15 cellular contexts compared by ENCODE assay signal in the genomic region with DNA sequence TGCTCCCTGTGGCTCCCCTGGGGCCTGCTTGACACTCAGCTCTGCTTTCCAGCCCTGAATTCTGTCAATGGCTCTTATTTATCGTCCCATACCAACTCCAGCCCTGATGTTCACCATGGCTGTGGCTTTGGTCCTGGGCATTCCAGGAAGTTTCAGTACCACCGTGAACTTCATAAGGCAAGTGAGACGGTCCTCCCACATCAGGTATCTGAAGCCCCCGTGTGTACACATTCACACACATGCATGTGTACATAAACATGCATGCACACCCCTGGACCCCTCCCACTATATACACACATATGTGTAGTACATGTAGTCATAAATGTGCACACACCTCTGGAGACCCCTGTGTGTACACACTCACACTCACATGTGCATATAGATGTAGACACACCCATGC. TPM values are rescaled to one million over a fixed set of nuclear protein-coding genes. Genes with fewer than 3 reads are reported as not detected.
A peak's percentile ranks its signal among the peaks of the same experiment; 100 is the strongest.
DNase-seq lines count a peak whose midpoint lies in the region; ATAC-seq and TF ChIP-seq lines count a peak whose summit lies in the region.
"Had no signal": no experiment of that assay in that cellular context is flagged by ENCODE, and none has a peak within 500 bp of the region (broad histone marks: within the 10 kb centered on the region; RNA-seq: fewer than 3 reads in every experiment).

No MANE protein-coding gene starts in this region.

- H3K4me3 Mint-ChIP-seq in activated CD8-positive, alpha-beta memory T cell treated with anti-CD3 and anti-CD28 coated beads, Interleukin-2, amount 10 ng/mL, durations not matched to agents 7 days and 5 days, result no peak overlapping the region
- no peak overlapping the region for H3K4me3 Mint-ChIP-seq in osteocyte (ENCODE audit: unreplicated experiment)
- no peak overlapping the region for H3K4me3 Mint-ChIP-seq in stimulated activated effector memory CD8-positive, alpha-beta T cell treated with anti-CD3 and anti-CD28 coated beads, Interleukin-12 subunit alpha, Interleukin-12 subunit beta, amount 100 ng/mL, for 72 hours
- H3K4me3 Mint-ChIP-seq: B cell; CD4-positive, CD25-positive, alpha-beta regulatory T cell; CD8-positive, alpha-beta T cell; HFFc6 had no signal

- no peak for ATAC-seq in activated CD8-positive, alpha-beta memory T cell treated with anti-CD3 and anti-CD28 coated beads, Interleukin-2, amount 10 ng/mL, durations not matched to agents 7 days and 5 days
- no peak for ATAC-seq in stimulated activated effector memory CD8-positive, alpha-beta T cell treated with anti-CD3 and anti-CD28 coated beads, Interleukin-12 subunit alpha, Interleukin-12 subunit beta, amount 100 ng/mL, for 72 hours
- no peak for ATAC-seq in esophagus mucosa
- ATAC-seq: CD8-positive, alpha-beta T cell had no signal

- TF ChIP-seq CTCF in osteocyte (IDR thresholded peaks at IDR 0.05), result no peak

- CTCF ChIA-PET in activated CD8-positive, alpha-beta memory T cell treated with anti-CD3 and anti-CD28 coated beads, Interleukin-2, amount 10 ng/mL, durations not matched to agents 7 days and 5 days (lab: Charles Lee), result no interaction called here

- H3K27me3 Mint-ChIP-seq in activated CD8-positive, alpha-beta memory T cell treated with anti-CD3 and anti-CD28 coated beads, Interleukin-2, amount 10 ng/mL, durations not matched to agents 7 days and 5 days, result peaks cover 40% of the 10 kb centered on the region
- peaks cover 41% of the 10 kb centered on the region for H3K27me3 Mint-ChIP-seq in osteocyte (ENCODE audit: unreplicated experiment)

- no peaks in the 10 kb centered on the region for H3K9me3 Mint-ChIP-seq in activated CD8-positive, alpha-beta memory T cell treated with anti-CD3 and anti-CD28 coated beads, Interleukin-2, amount 10 ng/mL, durations not matched to agents 7 days and 5 days (ENCODE audit: low read depth)
- H3K9me3 Mint-ChIP-seq in osteocyte (ENCODE audit: unreplicated experiment), result no peaks in the 10 kb centered on the region
- no peaks in the 10 kb centered on the region for H3K9me3 Mint-ChIP-seq in stimulated activated effector memory CD8-positive, alpha-beta T cell treated with anti-CD3 and anti-CD28 coated beads, Interleukin-12 subunit alpha, Interleukin-12 subunit beta, amount 100 ng/mL, for 72 hours
- H3K9me3 Mint-ChIP-seq: CD4-positive, CD25-positive, alpha-beta regulatory T cell; CD8-positive, alpha-beta T cell; HFFc6 had no signal

- H3K36me3 Mint-ChIP-seq in activated CD8-positive, alpha-beta memory T cell treated with anti-CD3 and anti-CD28 coated beads, Interleukin-2, amount 10 ng/mL, durations not matched to agents 7 days and 5 days, result no peaks in the 10 kb centered on the region
- H3K36me3 Mint-ChIP-seq in osteocyte (ENCODE audit: unreplicated experiment), result no peaks in the 10 kb centered on the region
- no peaks in the 10 kb centered on the region for H3K36me3 Mint-ChIP-seq in stimulated activated effector memory CD8-positive, alpha-beta T cell treated with anti-CD3 and anti-CD28 coated beads, Interleukin-12 subunit alpha, Interleukin-12 subunit beta, amount 100 ng/mL, for 72 hours
- H3K36me3 Mint-ChIP-seq: CD4-positive, CD25-positive, alpha-beta regulatory T cell; CD8-positive, alpha-beta T cell had no signal

- H3K27ac Mint-ChIP-seq in activated CD8-positive, alpha-beta memory T cell treated with anti-CD3 and anti-CD28 coated beads, Interleukin-2, amount 10 ng/mL, durations not matched to agents 7 days and 5 days, result no peak overlapping the region
- H3K27ac Mint-ChIP-seq in osteocyte (ENCODE audit: unreplicated experiment), result no peak overlapping the region
- peak overlapping the region; percentile 29 for H3K27ac Mint-ChIP-seq in stimulated activated effector memory CD8-positive, alpha-beta T cell treated with anti-CD3 and anti-CD28 coated beads, Interleukin-12 subunit alpha, Interleukin-12 subunit beta, amount 100 ng/mL, for 72 hours
- H3K27ac Mint-ChIP-seq: B cell; CD4-positive, CD25-positive, alpha-beta regulatory T cell; CD8-positive, alpha-beta T cell; HFFc6 had no signal

- DNase-seq in activated CD8-positive, alpha-beta memory T cell treated with anti-CD3 and anti-CD28 coated beads, Interleukin-2, amount 10 ng/mL, durations not matched to agents 7 days and 5 days, result peak; percentile 15
- no peak for DNase-seq in activated CD8-positive, alpha-beta memory T cell treated with anti-CD3 and anti-CD28 coated beads, Interleukin-2, amount 50 U/mL, for 48 hours
- peak; percentile 38 for DNase-seq in osteocyte (ENCODE audit: extremely low spot score, unreplicated experiment)
- no peak for DNase-seq in stimulated activated effector memory CD8-positive, alpha-beta T cell treated with anti-CD3 and anti-CD28 coated beads, Interleukin-12 subunit alpha, Interleukin-12 subunit beta, amount 100 ng/mL, for 72 hours (ENCODE audit: low spot score in 2 of 2)
- no peak for DNase-seq in NCI-H2227 (lab: John Stamatoyannopoulos, UW; ENCODE audit: unreplicated experiment)
- DNase-seq in dedifferentiated amniotic fluid mesenchymal stem cell (ENCODE audit: extremely low spot score), result no peak
- DNase-seq: Caco-2; CD4-positive, CD25-positive, alpha-beta regulatory T cell; CD8-positive, alpha-beta T cell; DMS153; DND-41; GOT3; HFFc6 had no signal

- no peaks in the 10 kb centered on the region for H3K4me1 Mint-ChIP-seq in activated CD8-positive, alpha-beta memory T cell treated with anti-CD3 and anti-CD28 coated beads, Interleukin-2, amount 10 ng/mL, durations not matched to agents 7 days and 5 days
- peaks cover under 1% of the 10 kb centered on the region for H3K4me1 Mint-ChIP-seq in osteocyte (ENCODE audit: unreplicated experiment)
- no peaks in the 10 kb centered on the region for H3K4me1 Mint-ChIP-seq in stimulated activated effector memory CD8-positive, alpha-beta T cell treated with anti-CD3 and anti-CD28 coated beads, Interleukin-12 subunit alpha, Interleukin-12 subunit beta, amount 100 ng/mL, for 72 hours
- H3K4me1 Mint-ChIP-seq: B cell; CD4-positive, CD25-positive, alpha-beta regulatory T cell had no signal

RNA-seq across cellular contexts. Expression of a gene that starts 43.3 kb away (rescaled TPM):
- total RNA-seq in activated CD8-positive, alpha-beta memory T cell treated with anti-CD3 and anti-CD28 coated beads, Interleukin-2, amount 10 ng/mL, durations not matched to agents 7 days and 5 days, result 100 to 1,000 TPM; 120 to 127 TPM
- total RNA-seq in osteocyte (82.2 and 86.4 TPM in 2 replicates), esophagus mucosa (53.6 TPM)

RNA-seq across cellular contexts. Expression of a gene that starts 52.9 kb away (rescaled TPM):
- total RNA-seq in activated CD8-positive, alpha-beta memory T cell treated with anti-CD3 and anti-CD28 coated beads, Interleukin-2, amount 10 ng/mL, durations not matched to agents 7 days and 5 days, result 10 to 100 TPM in 1 of 2 experiments, 1 to 10 TPM in 1; 9.1 to 36.4 TPM
- total RNA-seq in osteocyte (141 and 160 TPM in 2 replicates), esophagus mucosa (32.0 TPM)

Comparison
In these comparisons a context has a peak if more than half of its experiments do, and no peak if none do; other contexts are left out.
1. DNase-seq: peak in activated CD8-positive, alpha-beta memory T cell treated with anti-CD3 and anti-CD28 coated beads, Interleukin-2, amount 10 ng/mL, durations not matched to agents 7 days and 5 days (single experiment) and osteocyte (single experiment); none in activated CD8-positive, alpha-beta memory T cell treated with anti-CD3 and anti-CD28 coated beads, Interleukin-2, amount 50 U/mL, for 48 hours (single experiment), stimulated activated effector memory CD8-positive, alpha-beta T cell treated with anti-CD3 and anti-CD28 coated beads, Interleukin-12 subunit alpha, Interleukin-12 subunit beta, amount 100 ng/mL, for 72 hours (0 of 2), NCI-H2227 (single experiment) and dedifferentiated amniotic fluid mesenchymal stem cell (single experiment).